7 cellular contexts compared by ENCODE assay signal in genomic region chr16:30526137-30526822, GRCh38. TPM values are rescaled to one million over a fixed set of nuclear protein-coding genes. Genes with fewer than 3 reads are reported as not detected.
DNase-seq lines count a peak whose midpoint lies in the region; FAIRE-seq and TF ChIP-seq lines count a peak whose summit lies in the region.

TSS of gene ZNF768 (minus strand) at chr16:30526566. CDS start at chr16:30526413, 153 bp downstream.

- peak within 1 kb of the TSS; percentile 93 for H3K27ac Mint-ChIP-seq in glutamatergic neuron (ENCODE audit: unreplicated experiment)

- peak within 1 kb of the TSS; percentile 77 for H3K4me3 ChIP-seq in GM12864 (ENCODE audit: low read depth, low read length)

- peak within 1 kb of the TSS; percentile 93 for H3K4me3 Mint-ChIP-seq in glutamatergic neuron (ENCODE audit: unreplicated experiment)

- peaks cover 5% of the 10 kb centered on the region for H3K27me3 Mint-ChIP-seq in glutamatergic neuron (ENCODE audit: unreplicated experiment)

- TF ChIP-seq POLR2A in H54 (IDR thresholded peaks at IDR 0.05; ENCODE audit: low read depth, low read length): peak; percentile 58

- peaks cover 9% of the 10 kb centered on the region for H3K9me3 Mint-ChIP-seq in glutamatergic neuron (ENCODE audit: unreplicated experiment)

- FAIRE-seq in H54 (lab: Jason Lieb, UNC): no peak

- H3K36me3 Mint-ChIP-seq in glutamatergic neuron (ENCODE audit: unreplicated experiment): no peaks in the 10 kb centered on the region

- DNase-seq in GM12864 (ENCODE audit: low read depth) (no peak), H54 (ENCODE audit: insufficient read length, low spot score) (peak; percentile 63), NCI-H1092 (lab: John Stamatoyannopoulos, UW) (peak; percentile 57), glutamatergic neuron (peak; percentile 46), nucleus accumbens (lab: John Stamatoyannopoulos, UW) (peak in 29 of 56 donors; percentile 6 to 87 (median 68))
- DNase-seq in activated naive CD4-positive, alpha-beta T cell treated with anti-CD3 and anti-CD28 coated beads, Interleukin-2, amount 50 U/mL, for 16 hours: peak; percentile 31
- no peak for DNase-seq in activated effector memory CD4-positive, alpha-beta T cell treated with Interleukin-2 at 50 U/mL for 16 hours

- H3K4me1 Mint-ChIP-seq in glutamatergic neuron (ENCODE audit: low read depth, unreplicated experiment): peaks cover 10% of the 10 kb centered on the region

- no peak for TF ChIP-seq CTCF in GM12864 (IDR thresholded peaks at IDR 0.05; ENCODE audit: low read depth, low read length, missing control alignments)
- no peak for TF ChIP-seq CTCF in glutamatergic neuron (IDR thresholded peaks at IDR 0.05; ENCODE audit: partially characterized antibody, unreplicated experiment)

RNA-seq across cellular contexts. Expression of gene ZNF768, which starts in this region (rescaled TPM):
- 45.6 TPM for total RNA-seq in glutamatergic neuron (ENCODE audit: unreplicated experiment)

Comparison
In these comparisons a context has a peak if more than half of its experiments do, and no peak if none do; other contexts are left out.
1. DNase-seq: peak in H54 (single experiment), NCI-H1092 (single experiment), activated naive CD4-positive, alpha-beta T cell treated with anti-CD3 and anti-CD28 coated beads, Interleukin-2, amount 50 U/mL, for 16 hours (single experiment), glutamatergic neuron (single experiment) and nucleus accumbens (29 of 56); none in GM12864 (single experiment) and activated effector memory CD4-positive, alpha-beta T cell treated with Interleukin-2 at 50 U/mL for 16 hours (single experiment).